Comparison of ENCODE assay signal across 12 cellular contexts in the genomic region with DNA sequence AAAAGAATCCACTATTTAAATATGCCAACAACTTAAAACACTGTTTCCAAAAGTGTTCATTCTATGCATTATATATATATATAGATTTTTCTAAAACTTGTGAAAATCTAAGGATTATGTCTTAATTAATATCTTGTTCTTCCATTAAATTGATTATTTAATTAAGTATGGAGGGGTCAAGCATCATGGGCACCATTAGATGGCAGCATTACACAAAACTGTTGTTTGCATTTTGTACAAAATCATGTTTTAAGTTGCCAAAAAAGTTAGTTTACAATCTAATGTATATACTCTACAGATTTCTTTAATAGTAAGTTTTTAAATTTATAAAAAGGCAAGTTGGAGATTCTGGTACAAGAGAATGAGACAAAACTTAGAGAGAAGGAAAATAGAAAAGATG.
DNase-seq lines count a peak whose midpoint lies in the region; ATAC-seq and TF ChIP-seq lines count a peak whose summit lies in the region.
"Had no signal": no experiment of that assay in that cellular context is flagged by ENCODE, and none has a peak within 500 bp of the region (broad histone marks: within the 10 kb centered on the region; RNA-seq: fewer than 3 reads in every experiment).

No MANE protein-coding gene starts in this region.

- no peak overlapping the region for H2AFZ ChIP-seq in osteoblast (ENCODE audit: low read length)

- ATAC-seq in HG03520 (IDR thresholded peaks at IDR 0.05; ENCODE audit: unreplicated experiment) (no peak), GM19351 (IDR thresholded peaks at IDR 0.05; ENCODE audit: unreplicated experiment) (no peak)
- ATAC-seq: naive thymus-derived CD4-positive, alpha-beta T cell had no signal

- no peaks in the 10 kb centered on the region for H3K36me3 ChIP-seq in osteoblast (ENCODE audit: insufficient read depth, low read length)

- H3K4me3 ChIP-seq in LNCaP clone FGC (ENCODE audit: low read depth, low read length) (no peak overlapping the region), cardiac fibroblast (replicated peaks in 1 of 2; ENCODE audit: low read depth in 2 of 2, low read length in 2 of 2) (no peak overlapping the region), osteoblast (ENCODE audit: insufficient read depth, low read length) (no peak overlapping the region)

- TF ChIP-seq CTCF in LNCaP clone FGC (IDR thresholded peaks at IDR 0.05; ENCODE audit: control insufficient read depth, extremely low read depth, insufficient read depth) (peak; percentile 24; the same call in 1 of the 2 replicates), cardiac fibroblast (IDR thresholded peaks at IDR 0.05; ENCODE audit: low read depth, low read length) (peak; percentile 33), osteoblast (IDR thresholded peaks at IDR 0.05; ENCODE audit: extremely low read depth, low read depth, low read length) (peak; percentile 36)

- H3K4me1 ChIP-seq in osteoblast (ENCODE audit: insufficient read depth, low read length): no peaks in the 10 kb centered on the region

- no peaks in the 10 kb centered on the region for H3K27me3 ChIP-seq in osteoblast (ENCODE audit: insufficient read depth, low read length)

- no peaks in the 10 kb centered on the region for H4K20me1 ChIP-seq in osteoblast (ENCODE audit: insufficient read depth, low read length)

- no peaks in the 10 kb centered on the region for H3K9me3 ChIP-seq in osteoblast (ENCODE audit: low read depth, low read length)

- H3K79me2 ChIP-seq in osteoblast (ENCODE audit: insufficient read depth, low read length): no peaks in the 10 kb centered on the region

- no peak overlapping the region for H3K4me2 ChIP-seq in osteoblast (ENCODE audit: insufficient read depth, low read length)

- DNase-seq in NOMO-1 treated with DMSO at 0.1 percent for 48 hours (lab: John Stamatoyannopoulos, UW; ENCODE audit: unreplicated experiment): peak; percentile 1
- DNase-seq in NOMO-1 (lab: John Stamatoyannopoulos, UW; ENCODE audit: unreplicated experiment in 2 of 2): no peak
- DNase-seq in LNCaP clone FGC (ENCODE audit: low read depth): no peak
- peak; percentile 5 to 32 for DNase-seq in cardiac fibroblast (ENCODE audit: low read depth in 2 of 2)
- no peak for DNase-seq in osteoblast (ENCODE audit: insufficient read length, low spot score, missing footprints)
- DNase-seq in midbrain (lab: John Stamatoyannopoulos, UW): no peak
- DNase-seq: activated CD4-positive, alpha-beta memory T cell treated with anti-CD3 and anti-CD28 coated beads for 36 hours; effector memory CD4-positive, alpha-beta T cell; naive thymus-derived CD4-positive, alpha-beta T cell; stimulated activated CD4-positive, alpha-beta T cell treated with anti-CD3 and anti-CD28 coated beads, Interleukin-12 subunit alpha, Interleukin-12 subunit beta, amount 100 ng/mL, for 4 hours had no signal

- H3K27ac ChIP-seq in osteoblast (ENCODE audit: low read depth, low read length): no peak overlapping the region

Comparison
In these comparisons a context has a peak if more than half of its experiments do, and no peak if none do; other contexts are left out.
1. DNase-seq: peak in NOMO-1 treated with DMSO at 0.1 percent for 48 hours (single experiment) and cardiac fibroblast (2 of 2); none in NOMO-1 (0 of 2), LNCaP clone FGC (single experiment), osteoblast (single experiment) and midbrain (single experiment).
2. Peak in every context shown above with its lines, with median percentiles within 50 percentile points of each other: CTCF ChIP-seq.